In genomic region chr6:161169690-161170089, GRCh38 we compare ENCODE assay signal across 9 cellular contexts.
DNase-seq lines count a peak whose midpoint lies in the region; ATAC-seq, FAIRE-seq and TF ChIP-seq lines count a peak whose summit lies in the region.
"Had no signal": no experiment of that assay in that cellular context is flagged by ENCODE, and none has a peak within 500 bp of the region (broad histone marks: within the 10 kb centered on the region; RNA-seq: fewer than 3 reads in every experiment).

No MANE protein-coding gene starts in this region.

- no peaks in the 10 kb centered on the region for H3K79me2 ChIP-seq in K562 (ENCODE audit: control insufficient read depth, insufficient read depth, low read length)

- no peak overlapping the region for H3K4me3 ChIP-seq in K562

- H3K27ac ChIP-seq in K562 (ENCODE audit: extremely low read depth, low read depth, low read length): peak overlapping the region; percentile 79

- in situ Hi-C loops in K562 (cut with MboI): no loop called here

- H3K9me1 ChIP-seq in K562 (ENCODE audit: control insufficient read depth, insufficient read depth, low read length): no peaks in the 10 kb centered on the region

- peaks cover 14% of the 10 kb centered on the region for H3K4me1 Mint-ChIP-seq in nephron progenitor cell
- H3K4me1 Mint-ChIP-seq in endothelial cell (ENCODE audit: unreplicated experiment): peaks cover 10% of the 10 kb centered on the region

- TF ChIP-seq CTCF in K562 (IDR thresholded peaks at IDR 0.05 in 2 of 3, conservative IDR thresholded peaks at IDR 0.05 in 1 of 3; ENCODE audit: insufficient read depth in 2 of 3, low read depth in 1 of 3, low read length in 3 of 3) (no peak), nephron progenitor cell (IDR thresholded peaks at IDR 0.05) (no peak), endothelial cell (IDR thresholded peaks at IDR 0.05; ENCODE audit: unreplicated experiment) (no peak)

- no peaks in the 10 kb centered on the region; the same call in 2 of the 3 replicates for H3K36me3 ChIP-seq in K562 (ENCODE audit: control insufficient read depth, insufficient read depth, low read length)

- 33% methylated on average over 4 of the region's 4 CpGs for whole genome bisulfite sequencing in K562 (ENCODE audit: insufficient coverage, low coverage, missing lambda C conversion rate)

- peaks cover 40% of the 10 kb centered on the region for H3K9me3 Mint-ChIP-seq in nephron progenitor cell
- no peaks in the 10 kb centered on the region for H3K9me3 Mint-ChIP-seq in endothelial cell (ENCODE audit: unreplicated experiment)

- CTCF ChIA-PET in K562 (lab: Yijun Ruan, JAX; ENCODE audit: low intra/inter-chr PET ratio): interaction anchor here (0.6 kb wide), 1 partner anchor 199 kb away, joined by 3 read pairs; no protein-coding TSS in a partner anchor

- no peak for TF ChIP-seq EP300 in K562 (IDR thresholded peaks at IDR 0.05; ENCODE audit: low read length)

- no peak for TF ChIP-seq RAD21 in K562 (CRISPR knock-in tag; conservative IDR thresholded peaks at IDR 0.05 in 1 of 2, IDR thresholded peaks at IDR 0.05 in 1 of 2)

- H4K20me1 ChIP-seq in K562 (replicated peaks; ENCODE audit: control insufficient read depth, insufficient read depth, low read length): no peaks in the 10 kb centered on the region

- peak overlapping the region; percentile 94 for H2AFZ ChIP-seq in K562 (ENCODE audit: low read depth, low read length)

- intact Hi-C loops in K562 (cut with micrococcal nuclease): loop anchor here (5.0 kb wide), 1 partner anchor 177 kb away; the partner anchor contains the start of gene MAP3K4

- POLR2A ChIA-PET in K562 (lab: Yijun Ruan, JAX): interaction anchor here (0.7 to 1.8 kb wide), 8 partner anchors 10 to 104 kb away, joined by 3 to 7 read pairs (median 4); partner anchors contain the start of gene AGPAT4

- 0 out of 2 replicates have a peak, but pooled peaks cover 7% of the 10 kb centered on the region for H3K9me3 ChIP-seq in K562 (replicated peaks; ENCODE audit: control insufficient read depth, insufficient read depth, low read depth, low read length)

- peak overlapping the region; percentile 27; the same call in 1 of the 2 replicates for H3K4me2 ChIP-seq in K562 (ENCODE audit: insufficient read depth, low read length)

- TF ChIP-seq POLR2A in K562 (conservative IDR thresholded peaks at IDR 0.05): no peak; the same call in 1 of the 2 replicates

- H3K27me3 Mint-ChIP-seq in nephron progenitor cell (ENCODE audit: low read depth, poor library complexity) (peaks cover 8% of the 10 kb centered on the region), endothelial cell (ENCODE audit: unreplicated experiment) (peaks cover 19% of the 10 kb centered on the region)

- no TSS peak for BruUV-seq in K562 (replicated peaks; lab: Mats Ljungman, UMichigan)

- ATAC-seq in K562 (peak; percentile 92), GM21723 (IDR thresholded peaks at IDR 0.05; ENCODE audit: unreplicated experiment) (no peak), HG03442 (IDR thresholded peaks at IDR 0.05; ENCODE audit: unreplicated experiment) (no peak)

- H3K36me3 Mint-ChIP-seq in nephron progenitor cell (ENCODE audit: low read depth): peaks cover 75% of the 10 kb centered on the region
- H3K36me3 Mint-ChIP-seq in endothelial cell (ENCODE audit: low read depth, unreplicated experiment): peaks cover 32% of the 10 kb centered on the region

- peak; percentile 96 for FAIRE-seq in K562 (lab: Jason Lieb, UNC)

- peak overlapping the region in 1 of 2 experiments; percentile 33; a peak in 2 of 4 replicates for H3K9ac ChIP-seq in K562 (ENCODE audit: insufficient read depth in 1 of 2, low read depth in 2 of 2, low read length in 2 of 2)

- no peak overlapping the region for H3K4me3 Mint-ChIP-seq in nephron progenitor cell
- H3K4me3 Mint-ChIP-seq in endothelial cell (ENCODE audit: unreplicated experiment): no peak overlapping the region
- H3K4me3 Mint-ChIP-seq: immature natural killer cell had no signal

- H3K27ac Mint-ChIP-seq in nephron progenitor cell (peak overlapping the region; percentile 57), endothelial cell (ENCODE audit: unreplicated experiment) (no peak overlapping the region)

- H3K27me3 ChIP-seq in K562 (ENCODE audit: control insufficient read depth in 2 of 2, insufficient read depth in 2 of 2, low read length in 2 of 2): no peaks in the 10 kb centered on the region

- peaks cover 21 to 27% of the 10 kb centered on the region in 2 experiments; a peak in 4 of 5 replicates for H3K4me1 ChIP-seq in K562 (replicated peaks in 1 of 2; ENCODE audit: control insufficient read depth in 2 of 2, insufficient read depth in 2 of 2, low read length in 2 of 2)

- DNase-seq in EH (ENCODE audit: low read depth): peak; percentile 44
- peak; percentile 80 for DNase-seq in NCI-H2107 treated with DMSO at 0.1 percent for 48 hours (lab: John Stamatoyannopoulos, UW; ENCODE audit: unreplicated experiment)
- peak; percentile 88 to 95 (median 90) for DNase-seq in K562 (ENCODE audit: extremely low read depth in 1 of 4, low spot score in 3 of 4)
- no peak for DNase-seq in nephron progenitor cell
- no peak for DNase-seq in endothelial cell (ENCODE audit: low spot score)
- DNase-seq in NCI-H524 (lab: John Stamatoyannopoulos, UW): no peak
- DNase-seq: immature natural killer cell had no signal

TF ChIP-seq in K562, 482 proteins besides CTCF, POLR2A, EP300 and RAD21 (continues in another document):
- TF ChIP-seq ZFX (CRISPR knock-in tag; IDR thresholded peaks at IDR 0.05): peak; percentile 45
- TF ChIP-seq HIVEP1 (CRISPR knock-in tag; IDR thresholded peaks at IDR 0.05): no peak
- TF ChIP-seq DPF2 (IDR thresholded peaks at IDR 0.05): peak; percentile 72
- TF ChIP-seq KLF16 (IDR thresholded peaks at IDR 0.05): 0 out of 2 replicates have a peak, but pooled peaks have one; percentile 20
- TF ChIP-seq, protein P1, sequence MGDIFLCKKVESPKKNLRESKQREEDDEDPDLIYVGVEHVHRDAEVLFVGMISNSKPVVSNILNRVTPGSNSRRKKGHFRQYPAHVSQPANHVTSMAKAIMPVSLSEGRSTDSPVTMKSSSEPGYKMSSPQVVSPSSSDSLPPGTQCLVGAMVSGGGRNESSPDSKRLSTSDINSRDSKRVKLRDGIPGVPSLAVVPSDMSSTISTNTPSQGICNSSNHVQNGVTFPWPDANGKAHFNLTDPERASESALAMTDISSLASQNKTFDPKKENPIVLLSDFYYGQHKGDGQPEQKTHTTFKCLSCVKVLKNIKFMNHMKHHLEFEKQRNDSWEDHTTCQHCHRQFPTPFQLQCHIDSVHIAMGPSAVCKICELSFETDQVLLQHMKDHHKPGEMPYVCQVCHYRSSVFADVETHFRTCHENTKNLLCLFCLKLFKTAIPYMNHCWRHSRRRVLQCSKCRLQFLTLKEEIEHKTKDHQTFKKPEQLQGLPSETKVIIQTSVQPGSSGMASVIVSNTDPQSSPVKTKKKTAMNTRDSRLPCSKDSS (IDR thresholded peaks at IDR 0.05; ENCODE audit: low read depth, partially characterized antibody): peak; percentile 2
- TF ChIP-seq CBX1 (IDR thresholded peaks at IDR 0.05; ENCODE audit: low read depth): 0 out of 2 replicates have a peak, but pooled peaks have one; percentile 36
- peak; percentile 23; the same call in 1 of the 2 replicates for TF ChIP-seq NFE2L1 (tag; IDR thresholded peaks at IDR 0.05; ENCODE audit: borderline replicate concordance, low read depth)
- peak; percentile 61; the same call in 1 of the 2 replicates for TF ChIP-seq ATF7 (IDR thresholded peaks at IDR 0.05)
- TF ChIP-seq PHB (CRISPR knock-in tag; IDR thresholded peaks at IDR 0.05): no peak
- TF ChIP-seq KDM1A (IDR thresholded peaks at IDR 0.05): 0 out of 4 replicates have a peak, but pooled peaks of 1 of the 2 experiments have one; percentile 6
- TF ChIP-seq ERF (CRISPR knock-in tag; IDR thresholded peaks at IDR 0.05): 0 out of 2 replicates have a peak, but pooled peaks have one; percentile 40
- peak; percentile 41 for TF ChIP-seq TAF1 (IDR thresholded peaks at IDR 0.05; ENCODE audit: control insufficient read depth, extremely low read depth, insufficient read depth, low read length, severe bottlenecking)
- peak in 1 of 2 experiments; percentile 20; a peak in 1 of 4 replicates for TF ChIP-seq TEAD1 (CRISPR knock-in tag; IDR thresholded peaks at IDR 0.05)
- TF ChIP-seq NR2C1 (IDR thresholded peaks at IDR 0.05): peak; percentile 40; the same call in 1 of the 2 replicates
- TF ChIP-seq NR2C1 (tag; IDR thresholded peaks at IDR 0.05): peak; percentile 91
- 0 out of 2 replicates have a peak, but pooled peaks have one; percentile 37 for TF ChIP-seq CUX1 (CRISPR knock-in tag; IDR thresholded peaks at IDR 0.05)

Comparison
In these comparisons a context has a peak if more than half of its experiments do, and no peak if none do; other contexts are left out.
1. DNase-seq: peak in EH (single experiment), NCI-H2107 treated with DMSO at 0.1 percent for 48 hours (single experiment) and K562 (4 of 4); none in nephron progenitor cell (single experiment), endothelial cell (single experiment) and NCI-H524 (0 of 2).